In genomic region chr1:66374148-66374547, GRCh38 we compare ENCODE assay signal across 9 cellular contexts.
DNase-seq lines count a peak whose midpoint lies in the region; ATAC-seq and TF ChIP-seq lines count a peak whose summit lies in the region.
"Had no signal": no experiment of that assay in that cellular context is flagged by ENCODE, and none has a peak within 500 bp of the region (broad histone marks: within the 10 kb centered on the region; RNA-seq: fewer than 3 reads in every experiment).

No MANE protein-coding gene starts in this region.

- no peaks in the 10 kb centered on the region for H3K27me3 Mint-ChIP-seq in CD4-positive, alpha-beta T cell

- peaks cover 51% of the 10 kb centered on the region for H3K4me1 ChIP-seq in effector memory CD4-positive, alpha-beta T cell (ENCODE audit: control insufficient read depth, insufficient read depth, low read length, poor library complexity, severe bottlenecking)

- H3K4me1 Mint-ChIP-seq in CD4-positive, alpha-beta T cell (ENCODE audit: low read depth): peaks cover 66% of the 10 kb centered on the region

- H3K36me3 Mint-ChIP-seq in CD4-positive, alpha-beta T cell (ENCODE audit: low read depth): peaks cover 45% of the 10 kb centered on the region

- H3K27me3 ChIP-seq in CD4-positive, alpha-beta T cell (ENCODE audit: control insufficient read depth, insufficient read depth, low read length): no peaks in the 10 kb centered on the region
- no peaks in the 10 kb centered on the region for H3K27me3 ChIP-seq in effector memory CD4-positive, alpha-beta T cell (replicated peaks; ENCODE audit: control insufficient read depth, insufficient read depth, low read length, poor library complexity, severe bottlenecking)

- POLR2A ChIA-PET in CD4-positive, alpha-beta T cell (lab: Charles Lee): interaction anchor here (0.6 to 1.8 kb wide), 8 partner anchors 23 to 120 kb away, joined by 3 to 13 read pairs (median 4); no protein-coding TSS in a partner anchor

- H3K36me3 ChIP-seq in effector memory CD4-positive, alpha-beta T cell (ENCODE audit: control insufficient read depth, insufficient read depth, low read length): peaks cover 34% of the 10 kb centered on the region

- TF ChIP-seq CTCF in CD4-positive, alpha-beta T cell (IDR thresholded peaks at IDR 0.05): no peak

- peak overlapping the region; percentile 3 for H3K4me3 ChIP-seq in effector memory CD4-positive, alpha-beta T cell (ENCODE audit: insufficient read depth, low read depth, low read length, poor library complexity, severe bottlenecking)

- no peaks in the 10 kb centered on the region for H3K9me3 Mint-ChIP-seq in CD4-positive, alpha-beta T cell

- peak; percentile 21 for ATAC-seq in CD4-positive, alpha-beta T cell (ENCODE audit: poor library complexity)
- ATAC-seq in GM19455 (IDR thresholded peaks at IDR 0.05; ENCODE audit: unreplicated experiment) (peak; percentile 53), HG03432 (IDR thresholded peaks at IDR 0.05; ENCODE audit: unreplicated experiment) (peak; percentile 50)

- no peak for DNase-seq in CD4-positive, alpha-beta T cell
- DNase-seq in effector memory CD4-positive, alpha-beta T cell: no peak
- DNase-seq in NCI-H2029 treated with DMSO at 0.1 percent for 48 hours (lab: John Stamatoyannopoulos, UW): no peak
- no peak for DNase-seq in NCI-H510A treated with DMSO at 0.1 percent for 48 hours (lab: John Stamatoyannopoulos, UW)
- DNase-seq in DMS 273 (lab: John Stamatoyannopoulos, UW; ENCODE audit: unreplicated experiment): no peak
- DNase-seq in NCI-H2227 treated with DMSO at 0.1 percent for 48 hours (lab: John Stamatoyannopoulos, UW): no peak

- H3K27ac ChIP-seq in CD4-positive, alpha-beta T cell (ENCODE audit: low read depth, low read length): peak overlapping the region; percentile 54
- peak overlapping the region; percentile 67 for H3K27ac ChIP-seq in effector memory CD4-positive, alpha-beta T cell (ENCODE audit: insufficient read depth, low read length, poor library complexity, severe bottlenecking)
- H3K27ac ChIP-seq: VCaP had no signal

- peak overlapping the region; percentile 93 for H3K27ac Mint-ChIP-seq in CD4-positive, alpha-beta T cell

- H3K4me3 Mint-ChIP-seq in CD4-positive, alpha-beta T cell: peak overlapping the region; percentile 75

- intact Hi-C loops in CD4-positive, alpha-beta T cell (cut with DNase I, micrococcal nuclease): loop anchor here (2.0 to 5.0 kb wide), 4 partner anchors 41 to 73 kb away; no protein-coding TSS in a partner anchor

- H3K9me3 ChIP-seq in CD4-positive, alpha-beta T cell (ENCODE audit: control insufficient read depth, low read length): no peaks in the 10 kb centered on the region
- no peaks in the 10 kb centered on the region for H3K9me3 ChIP-seq in effector memory CD4-positive, alpha-beta T cell (ENCODE audit: control insufficient read depth, low read length)

- CTCF ChIA-PET in CD4-positive, alpha-beta T cell (lab: Charles Lee): interaction anchor here (3.0 kb wide), 1 partner anchor 72 kb away, joined by 12 read pairs; no protein-coding TSS in a partner anchor
